8 cellular contexts compared by ENCODE assay signal in genomic region chr17:53234138-53234537, GRCh38.
"Had no signal": no experiment of that assay in that cellular context is flagged by ENCODE, and none has a peak within 500 bp of the region (broad histone marks: within the 10 kb centered on the region; RNA-seq: fewer than 3 reads in every experiment).

No MANE protein-coding gene starts in this region.

- FAIRE-seq: G401.6, GM12878, GM12891, GM12892, GM18507, GM19239 had no signal

- ATAC-seq: GM12878 had no signal

- DNase-seq: GDM1, GF-D8 had no signal

- H3K4me3 ChIP-seq: GM12878 had no signal
